In the genomic region with DNA sequence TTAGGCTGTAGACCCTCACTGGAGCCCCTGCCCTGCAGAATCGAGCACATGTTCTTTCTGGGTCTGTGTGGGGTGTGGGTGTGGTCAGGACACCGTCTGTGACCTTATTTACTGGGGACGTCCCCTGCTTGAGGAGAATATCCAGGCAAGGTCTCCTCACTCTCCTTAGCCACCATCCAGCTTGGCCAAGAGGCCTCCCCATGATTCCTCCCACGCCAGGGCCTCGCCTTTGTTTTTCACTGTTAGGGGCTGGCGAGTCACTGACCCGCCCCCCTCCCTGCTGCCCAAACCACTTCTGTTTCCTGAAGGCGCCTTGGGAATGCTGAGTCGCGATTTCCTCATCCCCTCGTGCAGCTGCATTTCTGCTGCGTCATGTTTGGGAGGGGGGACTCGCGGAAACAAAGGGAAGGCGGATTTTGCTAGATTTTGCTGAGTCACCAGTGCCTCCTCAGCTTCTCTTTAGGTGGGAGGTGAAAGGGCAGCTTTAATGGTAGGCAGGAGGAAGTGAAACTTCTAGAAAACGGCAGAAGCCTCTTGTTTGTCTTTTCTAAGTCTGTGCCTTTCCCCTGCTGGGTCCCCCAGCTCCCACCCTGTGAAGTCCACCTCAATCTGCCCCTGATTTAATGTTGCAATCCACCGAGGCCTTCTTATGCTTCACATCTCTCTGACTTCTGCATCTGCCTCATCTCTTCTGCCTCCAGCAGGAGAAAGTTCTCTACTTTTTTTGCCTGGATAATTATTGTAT, we compare ENCODE assay signal across 8 cellular contexts. TPM values are rescaled to one million over a fixed set of nuclear protein-coding genes. Genes with fewer than 3 reads are reported as not detected.
DNase-seq lines count a peak whose midpoint lies in the region; ATAC-seq, FAIRE-seq and TF ChIP-seq lines count a peak whose summit lies in the region.

No MANE protein-coding gene starts in this region.

- intact Hi-C loops in activated CD4-positive, alpha-beta memory T cell treated with anti-CD3 and anti-CD28 coated beads for 36 hours (cut with micrococcal nuclease), result loop anchor here (1.0 kb wide), 1 partner anchor 23 kb away; the partner anchor contains the start of gene MCM5
- intact Hi-C loops in testis (cut with DNase I; ENCODE audit: low total_unique reads), result no loop called here

- TF ChIP-seq CTCF in fibroblast of mammary gland (conservative IDR thresholded peaks at IDR 0.05; ENCODE audit: control insufficient read depth, insufficient read depth, low read depth, low read length) (no peak), testis (IDR thresholded peaks at IDR 0.05) (no peak)

- no peaks in the 10 kb centered on the region for H3K9me3 ChIP-seq in muscle layer of colon (ENCODE audit: low read length)
- H3K9me3 ChIP-seq in testis, result no peaks in the 10 kb centered on the region

- 7 to 15% methylated on average over 15 to 17 of the region's 17 CpGs for WGBS in testis, 2 donors

- CTCF ChIA-PET in activated CD4-positive, alpha-beta memory T cell treated with anti-CD3 and anti-CD28 coated beads for 36 hours (lab: Charles Lee), result interaction anchor here (0.6 to 2.6 kb wide), 2 partner anchors 26 to 58 kb away, joined by 3 to 10 read pairs; no protein-coding TSS in a partner anchor

- peaks cover 24% of the 10 kb centered on the region for H3K4me1 Mint-ChIP-seq in activated CD4-positive, alpha-beta memory T cell treated with anti-CD3 and anti-CD28 coated beads for 36 hours (ENCODE audit: low read depth)

- TF ChIP-seq POLR2A in GM12891 (IDR thresholded peaks at IDR 0.05; ENCODE audit: low read depth, low read length), result peak; percentile 50; the same call in 1 of the 2 replicates
- TF ChIP-seq POLR2A in testis (IDR thresholded peaks at IDR 0.05), result no peak

- H3K36me3 ChIP-seq in muscle layer of colon (ENCODE audit: insufficient read depth, low read length) (no peaks in the 10 kb centered on the region), testis (ENCODE audit: low read depth, missing control alignments) (no peaks in the 10 kb centered on the region)

- DNase-seq in ACHN (peak; percentile 95), GM12891 (ENCODE audit: insufficient read length, low spot score) (peak; percentile 63), NCI-H2227 (lab: John Stamatoyannopoulos, UW; ENCODE audit: unreplicated experiment) (peak; percentile 88), fibroblast of mammary gland (ENCODE audit: low read depth) (peak; percentile 99), testis (peak; percentile 95)
- DNase-seq in activated CD4-positive, alpha-beta memory T cell treated with anti-CD3 and anti-CD28 coated beads for 36 hours, result peak; percentile 71

- FAIRE-seq in GM12891 (lab: Jason Lieb, UNC), result peak; percentile 88

- H3K27me3 Mint-ChIP-seq in activated CD4-positive, alpha-beta memory T cell treated with anti-CD3 and anti-CD28 coated beads for 36 hours, result peaks cover 3% of the 10 kb centered on the region

- no peak overlapping the region for H3K4me3 ChIP-seq in fibroblast of mammary gland (ENCODE audit: control insufficient read depth, low read depth, low read length)
- H3K4me3 ChIP-seq in muscle layer of colon (ENCODE audit: low read depth in 1 of 2, low read length in 2 of 2), result peak overlapping the region in 1 of 2 donors; percentile 33
- H3K4me3 ChIP-seq in testis, result no peak overlapping the region

- no peak overlapping the region for H3K9ac ChIP-seq in muscle layer of colon (ENCODE audit: low read length)

- H3K4me1 ChIP-seq in muscle layer of colon (ENCODE audit: insufficient read depth, low read length) (peaks cover 34% of the 10 kb centered on the region), testis (peaks cover 45% of the 10 kb centered on the region)

- H3K27ac ChIP-seq in muscle layer of colon (ENCODE audit: low read depth, low read length) (peak overlapping the region; percentile 73), testis (peak overlapping the region; percentile 65 to 89)

- in situ Hi-C loops in ACHN (cut with HindIII; ENCODE audit: low pct_ligation_motif_present, low pct_unique_long_range_greater_than_20kb, low sequenced_read_pairs), result no loop called here

- H3K27me3 ChIP-seq in muscle layer of colon (ENCODE audit: control insufficient read depth in 1 of 2, insufficient read depth in 2 of 2, low read length in 2 of 2), result no peaks in the 10 kb centered on the region
- no peaks in the 10 kb centered on the region for H3K27me3 ChIP-seq in testis

- no peaks in the 10 kb centered on the region for H3K36me3 Mint-ChIP-seq in activated CD4-positive, alpha-beta memory T cell treated with anti-CD3 and anti-CD28 coated beads for 36 hours

- H3K9me3 Mint-ChIP-seq in activated CD4-positive, alpha-beta memory T cell treated with anti-CD3 and anti-CD28 coated beads for 36 hours, result no peaks in the 10 kb centered on the region

- ATAC-seq in HG02885 (IDR thresholded peaks at IDR 0.05; ENCODE audit: poor library complexity, unreplicated experiment), result peak; percentile 57

- POLR2A ChIA-PET in activated CD4-positive, alpha-beta memory T cell treated with anti-CD3 and anti-CD28 coated beads for 36 hours (lab: Charles Lee), result interaction anchor here (1.0 kb wide), 1 partner anchor 47 kb away, joined by 3 read pairs; no protein-coding TSS in a partner anchor

- H3K27ac Mint-ChIP-seq in activated CD4-positive, alpha-beta memory T cell treated with anti-CD3 and anti-CD28 coated beads for 36 hours, result peak overlapping the region; percentile 77

- H3K4me3 Mint-ChIP-seq in activated CD4-positive, alpha-beta memory T cell treated with anti-CD3 and anti-CD28 coated beads for 36 hours, result no peak overlapping the region

TF ChIP-seq in GM12891, 5 proteins besides CTCF, POLR2A, EP300 and RAD21:
- TF ChIP-seq PAX5 (IDR thresholded peaks at IDR 0.05; ENCODE audit: insufficient read depth, low read length, severe bottlenecking) (no peak), SPI1 (IDR thresholded peaks at IDR 0.05; ENCODE audit: low read depth, low read length) (peak; percentile 100), POU2F2 (IDR thresholded peaks at IDR 0.05; ENCODE audit: low read depth, low read length) (0 out of 2 replicates have a peak, but pooled peaks have one; percentile 50)
TF ChIP-seq in GM12891: peak in this region for 2.

RNA-seq across cellular contexts. Expression of gene HMOX1, which starts 4.0 kb away (rescaled TPM):
- polyA plus RNA-seq in GM12891 (2012; ENCODE audit: low read depth, missing spikeins), result 16.0 TPM
- 1 to 10 TPM; 2.7 to 2.8 TPM for total RNA-seq in activated CD4-positive, alpha-beta memory T cell treated with anti-CD3 and anti-CD28 coated beads for 36 hours
- 10 to 100 TPM; 22.0 to 35.2 TPM for total RNA-seq in testis
- 37.8 TPM for polyA plus RNA-seq in testis (ENCODE audit: insufficient read depth, low read depth, low replicate concordance)

RNA-seq across cellular contexts. Expression of gene MCM5, which starts 23.0 kb away (rescaled TPM):
- polyA plus RNA-seq in GM12891 (2012; ENCODE audit: low read depth, missing spikeins), result 112 TPM
- total RNA-seq in activated CD4-positive, alpha-beta memory T cell treated with anti-CD3 and anti-CD28 coated beads for 36 hours, result 100 to 1,000 TPM; 265 to 266 TPM
- total RNA-seq in testis, result 10 to 100 TPM; 34.3 to 49.6 TPM
- polyA plus RNA-seq in testis (ENCODE audit: insufficient read depth, low read depth, low replicate concordance), result 42.1 TPM

Comparison
In these comparisons a context has a peak if more than half of its experiments do, and no peak if none do; other contexts are left out.
1. RNA of gene HMOX1, which starts 4.0 kb away (total RNA-seq): 22.0 to 35.2 TPM in testis; 2.7 to 2.8 TPM in activated CD4-positive, alpha-beta memory T cell treated with anti-CD3 and anti-CD28 coated beads for 36 hours; every median in the first group is over 4 times any median in the second.
2. RNA of gene MCM5, which starts 23.0 kb away (total RNA-seq): 265 to 266 TPM in activated CD4-positive, alpha-beta memory T cell treated with anti-CD3 and anti-CD28 coated beads for 36 hours; 34.3 to 49.6 TPM in testis; every median in the first group is over 4 times any median in the second.
3. Peak in every context shown above with its lines, with median percentiles within 50 percentile points of each other: DNase-seq.